ENCODE assay signal across 26 cellular contexts in the genomic region with DNA sequence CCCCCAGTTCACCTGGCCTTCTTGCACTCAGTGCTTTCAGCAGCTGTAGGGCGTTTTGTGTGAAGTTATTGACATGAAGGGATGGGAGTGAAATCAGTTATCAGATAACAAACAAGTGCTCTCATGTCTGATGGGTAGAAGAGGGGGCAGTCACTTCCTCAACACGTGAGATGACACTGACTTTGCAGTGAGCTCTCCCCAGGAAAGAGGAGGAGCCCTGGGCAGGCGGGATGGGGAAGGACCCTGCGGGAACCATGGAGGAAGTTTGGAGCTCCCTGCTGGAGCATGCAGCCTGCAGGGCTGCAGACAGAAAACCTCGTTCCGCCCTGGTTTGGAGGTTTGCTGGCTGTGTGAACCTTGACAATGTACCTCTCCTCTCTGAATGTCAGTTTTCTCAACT. TPM values are rescaled to one million over a fixed set of nuclear protein-coding genes. Genes with fewer than 3 reads are reported as not detected.
"Had no signal": no experiment of that assay in that cellular context is flagged by ENCODE, and none has a peak within 500 bp of the region (broad histone marks: within the 10 kb centered on the region; RNA-seq: fewer than 3 reads in every experiment).

No MANE protein-coding gene starts in this region.

- H3K9me3 Mint-ChIP-seq: activated CD4-positive, alpha-beta memory T cell treated with anti-CD3 and anti-CD28 coated beads for 36 hours; activated naive CD8-positive, alpha-beta T cell treated with anti-CD3 and anti-CD28 coated beads, Interleukin-2, amount 10 ng/mL, durations not matched to agents 7 days and 5 days; effector memory CD8-positive, alpha-beta T cell; natural killer cell; stimulated activated naive B cell treated with anti-CD40 and anti-IgM and Interleukin-4, amounts not matched to agents 10 μg/mL and 1 μg/mL and 100 μg/mL, for 72 hours had no signal

- DNase-seq: activated CD4-positive, alpha-beta memory T cell treated with anti-CD3 and anti-CD28 coated beads for 36 hours; activated CD4-positive, alpha-beta T cell treated with anti-CD3 and anti-CD28 coated beads for 48 hours; activated naive CD4-positive, alpha-beta T cell treated with Interleukin-2 at 50 U/mL for 16 hours; activated naive CD8-positive, alpha-beta T cell treated with anti-CD3 and anti-CD28 coated beads, Interleukin-2, amount 10 ng/mL, durations not matched to agents 7 days and 5 days; activated T-cell treated with anti-CD3 and anti-CD28 coated beads, Interleukin-2, amount 50 U/mL, for 48 hours; amniotic stem cell; colonic mucosa; dorsolateral prefrontal cortex; effector memory CD8-positive, alpha-beta T cell; esophagus squamous epithelium; heart right ventricle; left ventricle myocardium superior; mammary epithelial cell; midbrain; natural killer cell; retina; sigmoid colon; stimulated activated CD4-positive, alpha-beta T cell treated with anti-CD3 and anti-CD28 coated beads, Interleukin-15, amount 100 ng/mL, for 24 hours; stimulated activated naive B cell treated with anti-CD40 and anti-IgM and Interleukin-4, amounts not matched to agents 10 μg/mL and 1 μg/mL and 100 μg/mL, for 72 hours; T-helper 17 cell; upper lobe of right lung had no signal

- H3K4me1 Mint-ChIP-seq: activated naive CD8-positive, alpha-beta T cell treated with anti-CD3 and anti-CD28 coated beads, Interleukin-2, amount 10 ng/mL, durations not matched to agents 7 days and 5 days; natural killer cell; stimulated activated naive B cell treated with anti-CD40 and anti-IgM and Interleukin-4, amounts not matched to agents 10 μg/mL and 1 μg/mL and 100 μg/mL, for 72 hours; T-helper 17 cell had no signal

- H3K36me3 Mint-ChIP-seq: activated CD4-positive, alpha-beta memory T cell treated with anti-CD3 and anti-CD28 coated beads for 36 hours; activated naive CD8-positive, alpha-beta T cell treated with anti-CD3 and anti-CD28 coated beads, Interleukin-2, amount 10 ng/mL, durations not matched to agents 7 days and 5 days; natural killer cell; stimulated activated naive B cell treated with anti-CD40 and anti-IgM and Interleukin-4, amounts not matched to agents 10 μg/mL and 1 μg/mL and 100 μg/mL, for 72 hours had no signal

- H3K27ac Mint-ChIP-seq: activated CD4-positive, alpha-beta memory T cell treated with anti-CD3 and anti-CD28 coated beads for 36 hours; activated naive CD8-positive, alpha-beta T cell treated with anti-CD3 and anti-CD28 coated beads, Interleukin-2, amount 10 ng/mL, durations not matched to agents 7 days and 5 days; effector memory CD8-positive, alpha-beta T cell; natural killer cell; progenitor cell of endocrine pancreas; stimulated activated naive B cell treated with anti-CD40 and anti-IgM and Interleukin-4, amounts not matched to agents 10 μg/mL and 1 μg/mL and 100 μg/mL, for 72 hours; T-helper 17 cell had no signal

- H3K4me3 Mint-ChIP-seq: activated CD4-positive, alpha-beta memory T cell treated with anti-CD3 and anti-CD28 coated beads for 36 hours; activated naive CD8-positive, alpha-beta T cell treated with anti-CD3 and anti-CD28 coated beads, Interleukin-2, amount 10 ng/mL, durations not matched to agents 7 days and 5 days; effector memory CD8-positive, alpha-beta T cell; natural killer cell; stimulated activated naive B cell treated with anti-CD40 and anti-IgM and Interleukin-4, amounts not matched to agents 10 μg/mL and 1 μg/mL and 100 μg/mL, for 72 hours; T-helper 17 cell had no signal

- ATAC-seq: effector memory CD8-positive, alpha-beta T cell; gastroesophageal sphincter; heart right ventricle; left ventricle myocardium superior; natural killer cell; stimulated activated naive B cell treated with anti-CD40 and anti-IgM and Interleukin-4, amounts not matched to agents 10 μg/mL and 1 μg/mL and 100 μg/mL, for 72 hours; T-helper 17 cell had no signal

- H3K27me3 Mint-ChIP-seq: activated CD4-positive, alpha-beta memory T cell treated with anti-CD3 and anti-CD28 coated beads for 36 hours; activated naive CD8-positive, alpha-beta T cell treated with anti-CD3 and anti-CD28 coated beads, Interleukin-2, amount 10 ng/mL, durations not matched to agents 7 days and 5 days had no signal

RNA-seq across cellular contexts. Expression of a gene that starts 38.7 kb away (rescaled TPM):
- total RNA-seq: activated CD4-positive, alpha-beta memory T cell treated with anti-CD3 and anti-CD28 coated beads for 36 hours; activated naive CD8-positive, alpha-beta T cell treated with anti-CD3 and anti-CD28 coated beads, Interleukin-2, amount 10 ng/mL, durations not matched to agents 7 days and 5 days; bronchial epithelial cell; colonic mucosa; esophagus squamous epithelium; heart right ventricle; left ventricle myocardium superior; mammary epithelial cell; natural killer cell; osteoblast; progenitor cell of endocrine pancreas; sigmoid colon; smooth muscle cell; T-helper 17 cell; upper lobe of right lung had no signal
